ENCODE assay signal across 7 cellular contexts in genomic region chr2:222982010-222982908, GRCh38.
DNase-seq lines count a peak whose midpoint lies in the region; ATAC-seq, FAIRE-seq and TF ChIP-seq lines count a peak whose summit lies in the region.

No MANE protein-coding gene starts in this region.

- TF ChIP-seq POLR2A in HepG2 (IDR thresholded peaks at IDR 0.05; ENCODE audit: insufficient read depth in 1 of 2, low read depth in 2 of 2, low read length in 2 of 2) (no peak), esophagus squamous epithelium (IDR thresholded peaks at IDR 0.05) (no peak)

- peaks cover 0 to 6% of the 10 kb centered on the region in 2 experiments; a peak in 2 of 5 replicates for H3K27me3 ChIP-seq in HepG2 (ENCODE audit: control insufficient read depth in 1 of 2, insufficient read depth in 2 of 2, low read length in 2 of 2)
- H3K27me3 ChIP-seq in esophagus squamous epithelium, result no peaks in the 10 kb centered on the region

- no peaks in the 10 kb centered on the region for H3K79me2 ChIP-seq in HepG2 (ENCODE audit: insufficient read depth, low read length)

- peak; percentile 83 for ATAC-seq in HG02884 (IDR thresholded peaks at IDR 0.05; ENCODE audit: unreplicated experiment)
- peak; percentile 97 for ATAC-seq in HepG2
- ATAC-seq in GM18858 (IDR thresholded peaks at IDR 0.05; ENCODE audit: unreplicated experiment), result no peak

- FAIRE-seq in HepG2 (lab: Jason Lieb, UNC), result peak; percentile 78

- H3K9me3 ChIP-seq in HepG2 (ENCODE audit: low read length) (no peaks in the 10 kb centered on the region), esophagus squamous epithelium (no peaks in the 10 kb centered on the region)

- H3K4me3 ChIP-seq in HepG2 (replicated peaks in 1 of 3; ENCODE audit: insufficient read depth in 1 of 3, low read depth in 2 of 3, low read length in 3 of 3), result no peak overlapping the region
- no peak overlapping the region for H3K4me3 ChIP-seq in esophagus squamous epithelium

- POLR2A ChIA-PET in HepG2 (lab: Yijun Ruan, JAX), result no interaction called here

- H4K20me1 ChIP-seq in HepG2 (ENCODE audit: insufficient read depth, low read length), result no peaks in the 10 kb centered on the region

- DNase-seq in GF-D8 (lab: John Stamatoyannopoulos, UW) (peak; percentile 75), NCI-H510A (lab: John Stamatoyannopoulos, UW) (peak; percentile 72), cerebellar cortex (ENCODE audit: low spot score) (peak; percentile 32), HepG2 (ENCODE audit: low spot score) (peak; percentile 52), esophagus squamous epithelium (lab: John Stamatoyannopoulos, UW) (no peak)

- H3K4me2 ChIP-seq in HepG2 (ENCODE audit: low read depth, low read length), result peak overlapping the region; percentile 8; the same call in 1 of the 2 replicates

- TF ChIP-seq RAD21 in HepG2 (CRISPR knock-in tag; IDR thresholded peaks at IDR 0.05), result peak; percentile 37; the same call in 1 of the 2 replicates

- BruUV-seq in HepG2 (replicated peaks; lab: Mats Ljungman, UMichigan), result no TSS peak

- intact Hi-C loops in HepG2 (cut with micrococcal nuclease; ENCODE audit: unreplicated experiment) (no loop called here), esophagus squamous epithelium (cut with DNase I) (no loop called here)

- in situ Hi-C loops in HepG2 (cut with HindIII; ENCODE audit: extremely low pct_ligation_motif_present, low pct_unique_long_range_greater_than_20kb), result no loop called here

- TF ChIP-seq CTCF in HepG2 (CRISPR knock-in tag; IDR thresholded peaks at IDR 0.05) (peak; percentile 69), esophagus squamous epithelium (IDR thresholded peaks at IDR 0.05) (peak in 3 of 6 experiments; percentile 15 to 33 (median 16))

- CTCF ChIA-PET in HepG2 (lab: Yijun Ruan, JAX; ENCODE audit: low intra/inter-chr PET ratio, low total read pairs), result no interaction called here

- H3K36me3 ChIP-seq in HepG2 (replicated peaks in 1 of 2; ENCODE audit: control insufficient read depth in 1 of 2, insufficient read depth in 2 of 2, low read length in 2 of 2) (no peaks in the 10 kb centered on the region), esophagus squamous epithelium (no peaks in the 10 kb centered on the region)

- 30% methylated on average over 8 of the region's 8 CpGs for WGBS in HepG2 (ENCODE audit: low lambda C conversion rate)
- 66 to 68% methylated on average over 8 of the region's 8 CpGs for WGBS in esophagus squamous epithelium, 2 donors

- H3K4me1 ChIP-seq in HepG2 (ENCODE audit: insufficient read depth, low read length) (peaks cover 9% of the 10 kb centered on the region; the same call in 1 of the 2 replicates), esophagus squamous epithelium (no peaks in the 10 kb centered on the region)

- peak in 1 of 2 experiments; percentile 34; a peak in 2 of 4 replicates for TF ChIP-seq EP300 in HepG2 (IDR thresholded peaks at IDR 0.05; ENCODE audit: low read depth in 2 of 2, low read length in 2 of 2)
- no peak for TF ChIP-seq EP300 in HepG2 (CRISPR knock-in tag; IDR thresholded peaks at IDR 0.05; ENCODE audit: borderline replicate concordance)

- H3K27ac ChIP-seq in HepG2 (ENCODE audit: extremely low read length, insufficient read depth, low read length), result no peak overlapping the region
- no peak overlapping the region for H3K27ac ChIP-seq in esophagus squamous epithelium

- no peak overlapping the region for H2AFZ ChIP-seq in HepG2 (ENCODE audit: low read length)

- H3K9ac ChIP-seq in HepG2 (ENCODE audit: insufficient read depth, low read depth, low read length), result no peak overlapping the region

TF ChIP-seq in HepG2, 621 proteins besides CTCF, POLR2A, EP300 and RAD21 (continues in another document):
- TF ChIP-seq CEBPG (CRISPR knock-in tag; IDR thresholded peaks at IDR 0.05), result peak; percentile 95
- 0 out of 2 replicates have a peak, but pooled peaks have one; percentile 60 for TF ChIP-seq SMAD3 (CRISPR knock-in tag; IDR thresholded peaks at IDR 0.05)
- TF ChIP-seq STAG1 (CRISPR knock-in tag; IDR thresholded peaks at IDR 0.05), result peak; percentile 66
- TF ChIP-seq HOMEZ (CRISPR knock-in tag; IDR thresholded peaks at IDR 0.05; ENCODE audit: low read depth), result 0 out of 2 replicates have a peak, but pooled peaks have one; percentile 38
- 0 out of 2 replicates have a peak, but pooled peaks have one; percentile 26 for TF ChIP-seq ZNF574 (CRISPR knock-in tag; IDR thresholded peaks at IDR 0.05)
- TF ChIP-seq GATAD2A (CRISPR knock-in tag; IDR thresholded peaks at IDR 0.05), result 0 out of 2 replicates have a peak, but pooled peaks have one; percentile 31
- no peak for TF ChIP-seq ZNF513 (CRISPR knock-in tag; conservative IDR thresholded peaks at IDR 0.05)
- no peak for TF ChIP-seq ARID2 (CRISPR knock-in tag; IDR thresholded peaks at IDR 0.05; ENCODE audit: borderline replicate concordance)
- TF ChIP-seq BHLHE40 (IDR thresholded peaks at IDR 0.05; ENCODE audit: low read length), result 0 out of 2 replicates have a peak, but pooled peaks have one; percentile 15
- 0 out of 2 replicates have a peak, but pooled peaks have one; percentile 67 for TF ChIP-seq ZSCAN9 (CRISPR knock-in tag; IDR thresholded peaks at IDR 0.05; ENCODE audit: borderline replicate concordance)
- TF ChIP-seq ARID4A (CRISPR knock-in tag; IDR thresholded peaks at IDR 0.05; ENCODE audit: borderline replicate concordance), result peak; percentile 24; the same call in 1 of the 2 replicates
